1 cellular context compared by ENCODE assay signal in the genomic region with DNA sequence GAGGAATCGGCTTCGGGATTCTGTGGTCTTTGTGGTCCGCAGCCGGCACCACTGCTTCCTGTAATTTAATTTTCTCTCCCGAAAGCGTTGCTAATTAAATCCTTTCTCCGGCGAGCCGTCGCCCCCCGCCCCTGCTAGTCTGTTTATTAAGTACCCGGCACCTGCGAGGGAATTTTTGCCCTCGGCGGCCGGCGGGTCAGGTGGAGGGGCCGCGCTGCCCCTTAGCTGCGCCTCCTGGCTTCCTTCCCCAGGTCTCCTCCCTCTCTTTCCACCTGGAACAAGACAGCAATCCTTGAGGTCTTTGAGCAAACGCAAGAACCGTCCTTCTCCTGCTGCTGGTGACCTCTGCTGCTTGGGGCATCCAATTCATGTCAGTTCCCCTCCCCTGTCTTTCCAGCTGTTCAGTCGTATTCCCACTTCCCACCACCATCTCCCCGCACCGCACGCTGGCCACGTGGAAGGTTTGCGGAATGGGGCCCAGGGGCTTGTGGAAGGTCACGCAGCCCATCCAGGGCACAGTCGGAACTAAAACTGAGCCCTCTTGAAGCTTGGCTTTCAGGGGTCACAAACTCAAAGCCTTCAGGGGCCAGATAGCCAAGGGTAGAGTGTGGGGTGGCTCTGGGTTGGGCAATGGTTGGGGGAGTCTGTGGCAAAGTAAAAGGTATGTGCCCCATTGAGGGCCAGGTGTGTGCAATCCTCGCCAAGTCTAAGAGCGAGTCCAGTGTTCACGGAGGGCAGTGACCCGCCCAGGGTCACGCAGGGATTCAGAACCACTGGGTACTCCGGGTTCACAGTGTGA.
TF ChIP-seq lines count a peak whose summit lies in the region.

No MANE protein-coding gene starts in this region.

TF ChIP-seq in IMR-90, 13 proteins besides CTCF, POLR2A, EP300 and RAD21 (continued from another document):
- TF ChIP-seq, protein P1, sequence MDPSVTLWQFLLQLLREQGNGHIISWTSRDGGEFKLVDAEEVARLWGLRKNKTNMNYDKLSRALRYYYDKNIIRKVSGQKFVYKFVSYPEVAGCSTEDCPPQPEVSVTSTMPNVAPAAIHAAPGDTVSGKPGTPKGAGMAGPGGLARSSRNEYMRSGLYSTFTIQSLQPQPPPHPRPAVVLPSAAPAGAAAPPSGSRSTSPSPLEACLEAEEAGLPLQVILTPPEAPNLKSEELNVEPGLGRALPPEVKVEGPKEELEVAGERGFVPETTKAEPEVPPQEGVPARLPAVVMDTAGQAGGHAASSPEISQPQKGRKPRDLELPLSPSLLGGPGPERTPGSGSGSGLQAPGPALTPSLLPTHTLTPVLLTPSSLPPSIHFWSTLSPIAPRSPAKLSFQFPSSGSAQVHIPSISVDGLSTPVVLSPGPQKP (IDR thresholded peaks at IDR 0.05; ENCODE audit: borderline replicate concordance, low read depth, low read length) = no peak
- no peak for TF ChIP-seq MAFK (IDR thresholded peaks at IDR 0.05; ENCODE audit: low read depth, low read length)
- TF ChIP-seq MAZ (IDR thresholded peaks at IDR 0.05; ENCODE audit: borderline replicate concordance, low read depth, low read length) = no peak; the same call in 1 of the 2 replicates
- no peak for TF ChIP-seq SMC3 (IDR thresholded peaks at IDR 0.05; ENCODE audit: low read depth, low read length)
- no peak for TF ChIP-seq MXI1 (IDR thresholded peaks at IDR 0.05; ENCODE audit: borderline replicate concordance, low read depth, low read length)
- TF ChIP-seq BHLHE40 (IDR thresholded peaks at IDR 0.05; ENCODE audit: low read depth, low read length) = no peak
- no peak for TF ChIP-seq CEBPB (IDR thresholded peaks at IDR 0.05; ENCODE audit: low read depth, low read length)
- TF ChIP-seq RCOR1 (IDR thresholded peaks at IDR 0.05; ENCODE audit: insufficient replicate concordance, low read length) = no peak
